35 cellular contexts compared by ENCODE assay signal in the genomic region with DNA sequence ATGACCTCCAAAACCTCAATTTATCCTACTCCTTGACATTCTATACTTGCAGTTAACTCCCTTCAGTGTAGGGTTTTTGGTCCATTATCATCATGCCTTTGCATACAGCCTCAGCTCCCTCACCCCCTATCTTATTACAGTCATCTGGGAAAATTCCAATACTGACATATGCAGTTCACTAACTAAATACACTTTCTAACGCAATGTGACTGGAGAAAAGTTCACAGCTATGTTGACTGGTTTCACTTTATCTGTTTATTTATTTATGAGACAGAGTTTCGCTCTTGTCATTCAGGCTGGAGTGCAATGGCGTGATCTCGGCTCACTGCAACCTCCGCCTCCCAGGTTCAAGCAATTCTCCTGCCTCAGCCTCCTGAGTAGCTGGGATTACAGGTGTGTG.
"Had no signal": no experiment of that assay in that cellular context is flagged by ENCODE, and none has a peak within 500 bp of the region (broad histone marks: within the 10 kb centered on the region; RNA-seq: fewer than 3 reads in every experiment).

No MANE protein-coding gene starts in this region.

- H3K9me3 Mint-ChIP-seq: activated B cell treated with CpG ODN at 0.5 μM for 24 hours; activated CD4-positive, alpha-beta memory T cell treated with anti-CD3 and anti-CD28 coated beads, Interleukin-2, amount 10 ng/mL, durations not matched to agents 7 days and 5 days; activated CD4-positive, alpha-beta T cell treated with anti-CD3 and anti-CD28 coated beads, Interleukin-2, amount 10 ng/mL, durations not matched to agents 7 days and 5 days; activated naive CD4-positive, alpha-beta T cell treated with anti-CD3 and anti-CD28 coated beads for 36 hours; activated naive CD4-positive, alpha-beta T cell treated with anti-CD3 and anti-CD28 coated beads, Interleukin-2, amount 50 U/mL, for 72 hours; activated naive CD8-positive, alpha-beta T cell treated with anti-CD3 and anti-CD28 coated beads for 36 hours; activated T-cell treated with anti-CD3 and anti-CD28 coated beads, Interleukin-2, amount 50 U/mL, for 24 hours; brain; central memory CD8-positive, alpha-beta T cell; T-helper 1 cell treated with Interleukin-12 subunit alpha and Interleukin-12 subunit beta and Interleukin-4 antibody, amounts not matched to agents 30 μg/mL and 1 μg/mL, for 36 hours; T-helper 2 cell treated with Interferon-gamma antibody and Interleukin-4, amounts not matched to agents 5 μg/mL and 100 μg/mL, for 36 hours had no signal

- H3K4me1 ChIP-seq: adrenal gland had no signal

- H3K27me3 ChIP-seq: adrenal gland, cardiac muscle cell had no signal

- DNase-seq: activated B cell treated with CpG ODN at 0.5 μM for 24 hours; activated CD4-positive, alpha-beta memory T cell treated with anti-CD3 and anti-CD28 coated beads, Interleukin-2, amount 10 ng/mL, durations not matched to agents 7 days and 5 days; activated CD4-positive, alpha-beta T cell treated with anti-CD3 and anti-CD28 coated beads for 1 hour; activated CD4-positive, alpha-beta T cell treated with anti-CD3 and anti-CD28 coated beads for 36 hours; activated CD4-positive, alpha-beta T cell treated with anti-CD3 and anti-CD28 coated beads for 48 hours; activated CD4-positive, alpha-beta T cell treated with anti-CD3 and anti-CD28 coated beads, Interleukin-2, amount 10 ng/mL, durations not matched to agents 7 days and 5 days; activated CD4-positive, alpha-beta T cell treated with anti-CD3 and anti-CD28 coated beads, Interleukin-2, amount 50 U/mL, for 48 hours; activated CD8-positive, alpha-beta memory T cell treated with anti-CD3 and anti-CD28 coated beads for 24 hours; activated CD8-positive, alpha-beta memory T cell treated with anti-CD3 and anti-CD28 coated beads, Interleukin-2, amount 10 ng/mL, durations not matched to agents 7 days and 5 days; activated CD8-positive, alpha-beta memory T cell treated with anti-CD3 and anti-CD28 coated beads, Interleukin-2, amount 50 U/mL, for 48 hours; activated CD8-positive, alpha-beta T cell treated with anti-CD3 and anti-CD28 coated beads, Interleukin-2, amount 10 ng/mL, durations not matched to agents 7 days and 5 days; activated effector memory CD4-positive, alpha-beta T cell treated with anti-CD3 and anti-CD28 coated beads, Interleukin-2, amount 50 U/mL, for 16 hours; activated gamma-delta T cell treated with Interleukin-2 at 50 U/mL for 16 hours; activated naive CD4-positive, alpha-beta T cell; activated naive CD4-positive, alpha-beta T cell treated with anti-CD3 and anti-CD28 coated beads for 36 hours; activated naive CD4-positive, alpha-beta T cell treated with anti-CD3 and anti-CD28 coated beads, Interleukin-2, amount 50 U/mL, for 16 hours; activated naive CD8-positive, alpha-beta T cell treated with anti-CD3 and anti-CD28 coated beads for 36 hours; activated T-cell treated with anti-CD3 and anti-CD28 coated beads, Interleukin-2, amount 50 U/mL, for 24 hours; activated T-cell treated with anti-CD3 and anti-CD28 coated beads, Interleukin-2, amount 50 U/mL, for 48 hours; adrenal gland; amniotic stem cell; aorta; caudate nucleus; SW 1271; T-helper 1 cell; T-helper 2 cell; T-helper 9 cell had no signal

- H3K27me3 Mint-ChIP-seq: activated B cell treated with CpG ODN at 0.5 μM for 24 hours; activated CD4-positive, alpha-beta T cell treated with anti-CD3 and anti-CD28 coated beads for 36 hours; activated CD4-positive, alpha-beta T cell treated with anti-CD3 and anti-CD28 coated beads, Interleukin-2, amount 10 ng/mL, durations not matched to agents 7 days and 5 days; activated naive CD8-positive, alpha-beta T cell treated with anti-CD3 and anti-CD28 coated beads for 36 hours; activated T-cell treated with anti-CD3 and anti-CD28 coated beads, Interleukin-2, amount 50 U/mL, for 24 hours; brain; central memory CD8-positive, alpha-beta T cell had no signal

- H3K4me3 Mint-ChIP-seq: activated B cell treated with CpG ODN at 0.5 μM for 24 hours; activated CD4-positive, alpha-beta memory T cell treated with anti-CD3 and anti-CD28 coated beads, Interleukin-2, amount 10 ng/mL, durations not matched to agents 7 days and 5 days; activated CD4-positive, alpha-beta T cell treated with anti-CD3 and anti-CD28 coated beads for 36 hours; activated CD4-positive, alpha-beta T cell treated with anti-CD3 and anti-CD28 coated beads, Interleukin-2, amount 10 ng/mL, durations not matched to agents 7 days and 5 days; activated CD8-positive, alpha-beta memory T cell treated with anti-CD3 and anti-CD28 coated beads, Interleukin-2, amount 10 ng/mL, durations not matched to agents 7 days and 5 days; activated CD8-positive, alpha-beta T cell treated with anti-CD3 and anti-CD28 coated beads, Interleukin-2, amount 10 ng/mL, durations not matched to agents 7 days and 5 days; activated naive CD4-positive, alpha-beta T cell treated with anti-CD3 and anti-CD28 coated beads for 36 hours; activated naive CD8-positive, alpha-beta T cell treated with anti-CD3 and anti-CD28 coated beads for 36 hours; activated T-cell treated with anti-CD3 and anti-CD28 coated beads, Interleukin-2, amount 50 U/mL, for 24 hours; brain; central memory CD8-positive, alpha-beta T cell; T-helper 1 cell treated with Interleukin-12 subunit alpha and Interleukin-12 subunit beta and Interleukin-4 antibody, amounts not matched to agents 30 μg/mL and 1 μg/mL, for 36 hours; T-helper 2 cell treated with Interferon-gamma antibody and Interleukin-4, amounts not matched to agents 5 μg/mL and 100 μg/mL, for 36 hours had no signal

- FAIRE-seq: TTC549 had no signal

- H3K27ac ChIP-seq: adrenal gland, cardiac muscle cell, VCaP had no signal

- H3K4me1 Mint-ChIP-seq: activated B cell treated with CpG ODN at 0.5 μM for 24 hours; activated CD4-positive, alpha-beta memory T cell treated with anti-CD3 and anti-CD28 coated beads, Interleukin-2, amount 10 ng/mL, durations not matched to agents 7 days and 5 days; activated CD4-positive, alpha-beta T cell treated with anti-CD3 and anti-CD28 coated beads for 36 hours; activated CD4-positive, alpha-beta T cell treated with anti-CD3 and anti-CD28 coated beads, Interleukin-2, amount 10 ng/mL, durations not matched to agents 7 days and 5 days; activated CD8-positive, alpha-beta memory T cell treated with anti-CD3 and anti-CD28 coated beads, Interleukin-2, amount 10 ng/mL, durations not matched to agents 7 days and 5 days; activated naive CD8-positive, alpha-beta T cell treated with anti-CD3 and anti-CD28 coated beads for 36 hours; brain; central memory CD8-positive, alpha-beta T cell had no signal

- H3K27ac Mint-ChIP-seq: activated B cell treated with CpG ODN at 0.5 μM for 24 hours; activated CD4-positive, alpha-beta memory T cell treated with anti-CD3 and anti-CD28 coated beads, Interleukin-2, amount 10 ng/mL, durations not matched to agents 7 days and 5 days; activated CD4-positive, alpha-beta T cell treated with anti-CD3 and anti-CD28 coated beads for 36 hours; activated CD4-positive, alpha-beta T cell treated with anti-CD3 and anti-CD28 coated beads, Interleukin-2, amount 10 ng/mL, durations not matched to agents 7 days and 5 days; activated CD8-positive, alpha-beta memory T cell treated with anti-CD3 and anti-CD28 coated beads, Interleukin-2, amount 10 ng/mL, durations not matched to agents 7 days and 5 days; activated CD8-positive, alpha-beta T cell treated with anti-CD3 and anti-CD28 coated beads, Interleukin-2, amount 10 ng/mL, durations not matched to agents 7 days and 5 days; activated naive CD4-positive, alpha-beta T cell treated with anti-CD3 and anti-CD28 coated beads for 36 hours; activated naive CD4-positive, alpha-beta T cell treated with anti-CD3 and anti-CD28 coated beads, Interleukin-2, amount 50 U/mL, for 72 hours; activated naive CD8-positive, alpha-beta T cell treated with anti-CD3 and anti-CD28 coated beads for 36 hours; activated T-cell treated with anti-CD3 and anti-CD28 coated beads, Interleukin-2, amount 50 U/mL, for 24 hours; brain; T-helper 1 cell treated with Interleukin-12 subunit alpha and Interleukin-12 subunit beta and Interleukin-4 antibody, amounts not matched to agents 30 μg/mL and 1 μg/mL, for 36 hours; T-helper 2 cell treated with Interferon-gamma antibody and Interleukin-4, amounts not matched to agents 5 μg/mL and 100 μg/mL, for 36 hours had no signal

- H3K9me3 ChIP-seq: adrenal gland had no signal

- H3K4me3 ChIP-seq: adrenal gland, cardiac muscle cell had no signal

- H3K36me3 ChIP-seq: adrenal gland, cardiac muscle cell had no signal

- H3K36me3 Mint-ChIP-seq: activated CD8-positive, alpha-beta memory T cell treated with anti-CD3 and anti-CD28 coated beads, Interleukin-2, amount 10 ng/mL, durations not matched to agents 7 days and 5 days; activated naive CD4-positive, alpha-beta T cell treated with anti-CD3 and anti-CD28 coated beads, Interleukin-2, amount 50 U/mL, for 72 hours; activated naive CD8-positive, alpha-beta T cell treated with anti-CD3 and anti-CD28 coated beads for 36 hours; brain had no signal

- ATAC-seq: activated CD4-positive, alpha-beta T cell treated with anti-CD3 and anti-CD28 coated beads for 36 hours; activated CD8-positive, alpha-beta memory T cell treated with anti-CD3 and anti-CD28 coated beads, Interleukin-2, amount 10 ng/mL, durations not matched to agents 7 days and 5 days; activated CD8-positive, alpha-beta T cell treated with anti-CD3 and anti-CD28 coated beads, Interleukin-2, amount 10 ng/mL, durations not matched to agents 7 days and 5 days; activated naive CD4-positive, alpha-beta T cell treated with anti-CD3 and anti-CD28 coated beads, Interleukin-2, amount 50 U/mL, for 72 hours had no signal
